Comparison of ENCODE assay signal across 9 cellular contexts in the genomic region with DNA sequence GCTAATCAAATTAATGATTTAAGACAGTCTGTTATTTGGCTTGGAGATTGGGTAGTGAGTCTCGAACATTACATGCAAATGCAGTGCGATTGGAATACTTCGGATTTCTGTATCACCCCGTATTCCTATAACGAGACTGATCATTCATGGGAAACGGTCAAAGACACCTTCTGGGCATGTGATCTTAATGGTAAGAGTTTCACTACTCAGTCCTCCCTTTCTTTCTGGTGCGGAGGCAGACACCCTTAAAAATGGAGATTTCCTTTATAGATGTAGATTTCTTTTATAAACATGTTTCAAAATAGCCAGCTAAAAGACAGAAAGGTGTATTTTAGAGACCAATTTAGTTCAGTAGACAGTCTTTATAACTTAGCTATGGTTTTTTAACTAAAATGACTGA.
"Had no signal": no experiment of that assay in that cellular context is flagged by ENCODE, and none has a peak within 500 bp of the region (broad histone marks: within the 10 kb centered on the region; RNA-seq: fewer than 3 reads in every experiment).

No MANE protein-coding gene starts in this region.

- DNase-seq: H9, HCEC 1CT, IMR-90, KG1 had no signal

- H2AFZ ChIP-seq: GM23338 had no signal

- ATAC-seq: GM23338, K562 had no signal

- FAIRE-seq: H1, H54, HTR-8/SVneo, K562 had no signal

- H3K4me2 ChIP-seq: GM23338 had no signal

- H3K4me3 Mint-ChIP-seq: GM23338, H9 had no signal

- H3K9me3 Mint-ChIP-seq: GM23338, H9 had no signal

- H3K27ac Mint-ChIP-seq: GM23338, H9 had no signal

- H3K4me3 ChIP-seq: GM23338, K562 had no signal
